ENCODE assay signal across 18 cellular contexts in genomic region chr7:47080816-47081215, GRCh38.
DNase-seq lines count a peak whose midpoint lies in the region; ATAC-seq and TF ChIP-seq lines count a peak whose summit lies in the region.
"Had no signal": no experiment of that assay in that cellular context is flagged by ENCODE, and none has a peak within 500 bp of the region (broad histone marks: within the 10 kb centered on the region; RNA-seq: fewer than 3 reads in every experiment).

No MANE protein-coding gene starts in this region.

- DNase-seq in AG08395 (ENCODE audit: low spot score) (peak; percentile 54), EH (ENCODE audit: low read depth) (peak; percentile 89), brain microvascular endothelial cell (peak; percentile 35), left lung (no peak), Karpas-422 (no peak), COLO829 (ENCODE audit: low spot score) (no peak)
- DNase-seq in activated CD8-positive, alpha-beta memory T cell treated with anti-CD3 and anti-CD28 coated beads, Interleukin-2, amount 50 U/mL, for 4 hours: no peak
- DNase-seq: activated naive CD4-positive, alpha-beta T cell treated with anti-CD3 and anti-CD28 coated beads, Interleukin-2, amount 50 U/mL, for 16 hours; activated T-cell treated with anti-CD3 and anti-CD28 coated beads, Interleukin-2, amount 50 U/mL, for 1 hour; gastrocnemius medialis; naive thymus-derived CD4-positive, alpha-beta T cell; NCI-H1694; NCI-H2227 treated with DMSO at 0.1 percent for 48 hours; ovary; RPMI8226; sigmoid colon; stomach; SW 1271 had no signal

- H4K20me1 ChIP-seq in Karpas-422 (ENCODE audit: insufficient read depth, low read depth, low read length): no peaks in the 10 kb centered on the region

- H3K4me3 ChIP-seq in brain microvascular endothelial cell (ENCODE audit: low read depth, low read length): no peak overlapping the region
- no peak overlapping the region for H3K4me3 ChIP-seq in left lung
- H3K4me3 ChIP-seq in Karpas-422 (ENCODE audit: low read length): no peak overlapping the region
- H3K4me3 ChIP-seq: gastrocnemius medialis, ovary, sigmoid colon, stomach had no signal

- no peaks in the 10 kb centered on the region for H3K9me2 ChIP-seq in Karpas-422 (replicated peaks; ENCODE audit: insufficient read depth, low read length)

- H3K36me3 ChIP-seq in brain microvascular endothelial cell (replicated peaks) (no peaks in the 10 kb centered on the region), left lung (no peaks in the 10 kb centered on the region), Karpas-422 (ENCODE audit: insufficient read depth, low read length) (no peaks in the 10 kb centered on the region)
- H3K36me3 ChIP-seq: gastrocnemius medialis, ovary, sigmoid colon, stomach had no signal

- H3K4me1 ChIP-seq in left lung (no peaks in the 10 kb centered on the region), Karpas-422 (ENCODE audit: low read length) (peaks cover 6% of the 10 kb centered on the region; the same call in 1 of the 2 replicates)
- H3K4me1 ChIP-seq: gastrocnemius medialis had no signal

- H3K9ac ChIP-seq in Karpas-422 (ENCODE audit: low read length): no peak overlapping the region

- H3K4me2 ChIP-seq in Karpas-422 (ENCODE audit: low read depth, low read length, poor library complexity, severe bottlenecking): no peak overlapping the region

- H3K79me2 ChIP-seq in Karpas-422 (ENCODE audit: low read length): no peaks in the 10 kb centered on the region

- no peaks in the 10 kb centered on the region for H3K27me3 ChIP-seq in brain microvascular endothelial cell (replicated peaks)
- no peaks in the 10 kb centered on the region for H3K27me3 ChIP-seq in left lung
- no peaks in the 10 kb centered on the region for H3K27me3 ChIP-seq in Karpas-422 (ENCODE audit: low read length)
- H3K27me3 ChIP-seq: gastrocnemius medialis, ovary, sigmoid colon, stomach had no signal

- no peak overlapping the region for H2AFZ ChIP-seq in Karpas-422 (ENCODE audit: low read length)

- intact Hi-C loops in left lung (cut with DNase I): loop anchor here in 1 of 2 donors (10.0 kb wide), 1 partner anchor 1166 kb away; no protein-coding TSS in a partner anchor

- H3K27ac ChIP-seq in brain microvascular endothelial cell (no peak overlapping the region), left lung (no peak overlapping the region), Karpas-422 (ENCODE audit: low read length) (no peak overlapping the region)
- H3K27ac ChIP-seq: gastrocnemius medialis, ovary, sigmoid colon, stomach had no signal

- peak; percentile 50 for ATAC-seq in left lung
- ATAC-seq: gastrocnemius medialis; naive thymus-derived CD4-positive, alpha-beta T cell had no signal

- no peak for TF ChIP-seq CTCF in brain microvascular endothelial cell (IDR thresholded peaks at IDR 0.05; ENCODE audit: low read depth, low read length, missing control alignments)
- TF ChIP-seq CTCF in left lung (IDR thresholded peaks at IDR 0.05): no peak

- in situ Hi-C loops in brain microvascular endothelial cell (cut with HindIII; ENCODE audit: low pct_ligation_motif_present, low sequenced_read_pairs): loop anchor here (25.0 kb wide), 1 partner anchor 719 kb away; no protein-coding TSS in a partner anchor

- H3K9me3 ChIP-seq in left lung (no peaks in the 10 kb centered on the region), Karpas-422 (ENCODE audit: low read length) (no peaks in the 10 kb centered on the region)
- H3K9me3 ChIP-seq: gastrocnemius medialis, ovary, sigmoid colon, stomach had no signal

Comparison
In these comparisons a context has a peak if more than half of its experiments do, and no peak if none do; other contexts are left out.
1. DNase-seq: peak in AG08395 (single experiment), EH (single experiment) and brain microvascular endothelial cell (single experiment); none in left lung (0 of 2), activated CD8-positive, alpha-beta memory T cell treated with anti-CD3 and anti-CD28 coated beads, Interleukin-2, amount 50 U/mL, for 4 hours (single experiment), Karpas-422 (single experiment) and COLO829 (single experiment).